ENCODE assay signal across 8 cellular contexts in the genomic region with DNA sequence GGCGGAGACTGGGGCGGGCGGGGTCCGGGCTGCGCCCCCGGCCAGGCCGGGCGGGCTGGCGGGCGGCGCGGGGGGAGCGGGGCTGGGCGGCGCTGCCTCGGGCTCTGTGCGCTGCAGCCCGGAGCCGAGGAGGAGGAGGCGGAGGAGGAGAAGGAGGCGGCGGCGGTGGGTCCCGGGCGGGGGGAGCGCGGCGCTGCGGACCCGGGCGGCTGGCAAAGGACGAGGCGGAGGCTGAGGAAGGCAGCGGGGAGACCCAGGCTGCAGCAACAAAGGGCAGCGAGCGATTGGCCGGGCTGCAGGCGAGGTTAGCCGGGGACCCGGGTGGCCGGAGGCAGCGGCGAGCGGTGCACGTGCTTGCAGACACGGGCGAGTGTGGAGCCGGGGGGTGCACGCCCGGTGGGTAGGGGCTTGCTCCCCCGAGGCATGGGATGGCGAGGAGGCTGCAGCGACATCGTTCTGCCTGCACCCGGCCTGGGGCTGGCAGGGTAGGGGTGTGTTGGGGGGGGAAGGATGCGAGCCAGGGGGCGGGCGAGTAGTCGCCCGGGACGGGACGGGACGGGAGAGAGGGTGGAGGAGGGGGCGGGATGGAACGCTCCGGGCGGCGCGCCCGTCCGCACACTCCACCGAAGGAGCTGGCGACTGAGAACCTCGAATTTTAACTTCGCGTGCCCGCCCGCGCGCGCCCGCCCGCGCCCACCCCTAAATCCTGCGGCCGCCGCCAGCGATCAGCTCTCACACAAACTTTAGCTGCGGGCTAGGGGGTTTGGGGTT. TPM values are rescaled to one million over a fixed set of nuclear protein-coding genes. Genes with fewer than 3 reads are reported as not detected.
DNase-seq lines count a peak whose midpoint lies in the region; ATAC-seq, FAIRE-seq and TF ChIP-seq lines count a peak whose summit lies in the region.

No MANE protein-coding gene starts in this region.

- CTCF ChIA-PET in activated naive CD4-positive, alpha-beta T cell treated with anti-CD3 and anti-CD28 coated beads for 36 hours (lab: Charles Lee) = interaction anchor here (0.6 to 0.8 kb wide), 4 partner anchors 27 to 597 kb away, joined by 3 to 4 read pairs (median 3); no protein-coding TSS in a partner anchor

- FAIRE-seq in pancreas (lab: Jason Lieb, UNC) = no peak

- whole genome bisulfite sequencing in pancreas, 2 donors = 0 to 1% methylated on average over 55 to 89 of the region's 89 CpGs

- H3K9me3 Mint-ChIP-seq in activated naive CD4-positive, alpha-beta T cell treated with anti-CD3 and anti-CD28 coated beads for 36 hours = no peaks in the 10 kb centered on the region

- TF ChIP-seq CTCF in pancreas (IDR thresholded peaks at IDR 0.05) = no peak

- ATAC-seq in GM21717 (IDR thresholded peaks at IDR 0.05; ENCODE audit: unreplicated experiment) (peak; percentile 1), Right ventricle myocardium inferior (peak; percentile 36), pancreas (peak; percentile 19 to 40 (median 30)), sciatic nerve (no peak), GM21529 (IDR thresholded peaks at IDR 0.05; ENCODE audit: unreplicated experiment) (no peak)

- H3K27ac Mint-ChIP-seq in activated naive CD4-positive, alpha-beta T cell treated with anti-CD3 and anti-CD28 coated beads for 36 hours = peak overlapping the region; percentile 93

- H3K4me3 ChIP-seq in pancreas = peak overlapping the region; percentile 64 to 90 (median 80)

- H3K27me3 Mint-ChIP-seq in activated naive CD4-positive, alpha-beta T cell treated with anti-CD3 and anti-CD28 coated beads for 36 hours (ENCODE audit: low read depth) = no peaks in the 10 kb centered on the region

- peak; percentile 50 for DNase-seq in COLO668 (lab: John Stamatoyannopoulos, UW; ENCODE audit: unreplicated experiment)
- DNase-seq in NCI-H526 treated with DMSO at 0.1 percent for 48 hours (lab: John Stamatoyannopoulos, UW) = peak; percentile 48
- peak; percentile 46 for DNase-seq in activated naive CD4-positive, alpha-beta T cell treated with anti-CD3 and anti-CD28 coated beads for 36 hours
- DNase-seq in Right ventricle myocardium inferior (ENCODE audit: missing footprints) = peak; percentile 84
- DNase-seq in pancreas = peak in 2 of 6 donors; percentile 81 to 91
- no peak for DNase-seq in sciatic nerve (ENCODE audit: low spot score)

- H3K4me3 Mint-ChIP-seq in activated naive CD4-positive, alpha-beta T cell treated with anti-CD3 and anti-CD28 coated beads for 36 hours = peak overlapping the region; percentile 83

- H3K27me3 ChIP-seq in pancreas = no peaks in the 10 kb centered on the region

- peak overlapping the region; percentile 37 to 88 (median 76) for H3K27ac ChIP-seq in pancreas

- H3K36me3 ChIP-seq in pancreas = no peaks in the 10 kb centered on the region

- H3K36me3 Mint-ChIP-seq in activated naive CD4-positive, alpha-beta T cell treated with anti-CD3 and anti-CD28 coated beads for 36 hours (ENCODE audit: low read depth) = no peaks in the 10 kb centered on the region

- H3K4me1 Mint-ChIP-seq in activated naive CD4-positive, alpha-beta T cell treated with anti-CD3 and anti-CD28 coated beads for 36 hours (ENCODE audit: low read depth) = peaks cover 49% of the 10 kb centered on the region

- intact Hi-C loops in activated naive CD4-positive, alpha-beta T cell treated with anti-CD3 and anti-CD28 coated beads for 36 hours (cut with micrococcal nuclease) = loop anchor here (1.0 to 5.0 kb wide), 21 partner anchors 25 to 1728 kb away; partner anchors contain the start of genes ANXA7, AP3M1, NDST2 and P4HA1
- intact Hi-C loops in Right ventricle myocardium inferior (cut with DNase I) (loop anchor here (2.0 to 10.0 kb wide), 6 partner anchors 97 to 558 kb away; partner anchors contain the start of genes COMTD1 and SAMD8), pancreas (cut with DNase I) (no loop called here), sciatic nerve (cut with DNase I) (no loop called here)

- H3K9me3 ChIP-seq in pancreas = no peaks in the 10 kb centered on the region

- peaks cover 25 to 42% (median 25%) of the 10 kb centered on the region in 3 donors for H3K4me1 ChIP-seq in pancreas

RNA-seq across cellular contexts. Expression of gene KAT6B, which starts 0.8 kb away (rescaled TPM):
- 10 to 100 TPM; 17.3 to 17.9 TPM for total RNA-seq in activated naive CD4-positive, alpha-beta T cell treated with anti-CD3 and anti-CD28 coated beads for 36 hours
- total RNA-seq in Right ventricle myocardium inferior (42.6 TPM), pancreas (10 to 100 TPM; 16.2 to 28.6 (median 21.9) TPM), sciatic nerve (57.3 TPM)
- polyA plus RNA-seq in pancreas = 1 to 10 TPM; 7.6 to 8.7 TPM

Comparison
In these comparisons a context has a peak if more than half of its experiments do, and no peak if none do; other contexts are left out.
1. ATAC-seq: peak in GM21717 (single experiment), Right ventricle myocardium inferior (single experiment) and pancreas (4 of 4); none in sciatic nerve (single experiment) and GM21529 (single experiment).
2. intact Hi-C loops: an anchor here in activated naive CD4-positive, alpha-beta T cell treated with anti-CD3 and anti-CD28 coated beads for 36 hours (1.0 to 5.0 kb wide) and Right ventricle myocardium inferior (2.0 to 10.0 kb wide); none called in pancreas and sciatic nerve.